12 cellular contexts compared by ENCODE assay signal in genomic region chr6:331622-332521, GRCh38. TPM values are rescaled to one million over a fixed set of nuclear protein-coding genes. Genes with fewer than 3 reads are reported as not detected.
A peak's percentile ranks its signal among the peaks of the same experiment; 100 is the strongest.
DNase-seq lines count a peak whose midpoint lies in the region; ATAC-seq and TF ChIP-seq lines count a peak whose summit lies in the region.
"Had no signal": no experiment of that assay in that cellular context is flagged by ENCODE, and none has a peak within 500 bp of the region (broad histone marks: within the 10 kb centered on the region; RNA-seq: fewer than 3 reads in every experiment).

No MANE protein-coding gene starts in this region.

- peaks cover 9 to 13% (median 11%) of the 10 kb centered on the region in 4 donors for H3K4me1 Mint-ChIP-seq in CD4-positive, alpha-beta memory T cell
- H3K4me1 Mint-ChIP-seq in nephron progenitor cell, result peaks cover 10% of the 10 kb centered on the region

- no peak overlapping the region for H3K27ac ChIP-seq in DOHH2 (ENCODE audit: low read depth, low read length)
- H3K27ac ChIP-seq in CD4-positive, alpha-beta memory T cell (ENCODE audit: low read depth, low read length), result no peak overlapping the region
- H3K27ac ChIP-seq: neutrophil, WERI-Rb-1 had no signal

- peaks cover 4 to 5% of the 10 kb centered on the region in 2 donors for H3K36me3 Mint-ChIP-seq in CD4-positive, alpha-beta memory T cell
- H3K36me3 Mint-ChIP-seq in nephron progenitor cell (ENCODE audit: low read depth), result no peaks in the 10 kb centered on the region

- DNase-seq in NB4 (ENCODE audit: low read depth) (peak; percentile 51), DMS 273 treated with DMSO at 0.1 percent for 48 hours (lab: John Stamatoyannopoulos, UW) (no peak), SKM-1 (lab: John Stamatoyannopoulos, UW; ENCODE audit: unreplicated experiment) (no peak), nephron progenitor cell (no peak)
- DNase-seq in CD4-positive, alpha-beta memory T cell, result no peak
- DNase-seq: NCI-H526, WERI-Rb-1 had no signal

- H3K4me3 ChIP-seq in DOHH2 (ENCODE audit: low read length), result peak overlapping the region; percentile 22; the same call in 1 of the 2 replicates
- no peak overlapping the region for H3K4me3 ChIP-seq in NB4 (ENCODE audit: low read depth, low read length)
- H3K4me3 ChIP-seq in CD4-positive, alpha-beta memory T cell (ENCODE audit: low read length in 2 of 2), result no peak overlapping the region

- H3K27me3 Mint-ChIP-seq in CD4-positive, alpha-beta memory T cell, result no peaks in the 10 kb centered on the region
- H3K27me3 Mint-ChIP-seq in nephron progenitor cell (ENCODE audit: low read depth, poor library complexity), result no peaks in the 10 kb centered on the region

- H3K9me2 ChIP-seq in DOHH2 (replicated peaks; ENCODE audit: control insufficient read depth, low read length), result no peaks in the 10 kb centered on the region

- H3K27ac Mint-ChIP-seq in CD4-positive, alpha-beta memory T cell, result no peak overlapping the region
- no peak overlapping the region for H3K27ac Mint-ChIP-seq in nephron progenitor cell

- H3K9me3 ChIP-seq in DOHH2 (ENCODE audit: control insufficient read depth, insufficient read depth, low read length), result no peaks in the 10 kb centered on the region
- H3K9me3 ChIP-seq in CD4-positive, alpha-beta memory T cell (ENCODE audit: control insufficient read depth in 1 of 2, low read length in 2 of 2), result no peaks in the 10 kb centered on the region
- H3K9me3 ChIP-seq: neutrophil had no signal

- no peak overlapping the region for H3K4me3 Mint-ChIP-seq in CD4-positive, alpha-beta memory T cell
- H3K4me3 Mint-ChIP-seq in nephron progenitor cell, result no peak overlapping the region

- TF ChIP-seq POLR2A in NB4 (IDR thresholded peaks at IDR 0.05; ENCODE audit: extremely low read depth, insufficient read length), result no peak

- no peaks in the 10 kb centered on the region for H4K20me1 ChIP-seq in DOHH2 (ENCODE audit: control insufficient read depth, insufficient read depth, low read depth, low read length)

- POLR2A ChIA-PET in CD4-positive, alpha-beta memory T cell (lab: Charles Lee; ENCODE audit: partially characterized antibody), result no interaction called here

- H3K4me1 ChIP-seq in DOHH2 (ENCODE audit: control insufficient read depth, low read length), result peaks cover 29% of the 10 kb centered on the region
- peaks cover 11% of the 10 kb centered on the region for H3K4me1 ChIP-seq in CD4-positive, alpha-beta memory T cell (ENCODE audit: insufficient read depth, low read length)

- no peaks in the 10 kb centered on the region for H3K79me2 ChIP-seq in DOHH2 (ENCODE audit: control insufficient read depth, low read length)

- H3K9me3 Mint-ChIP-seq in CD4-positive, alpha-beta memory T cell, result peaks cover 0 to 2% (median 0%) of the 10 kb centered on the region in 8 donors
- peaks cover 12% of the 10 kb centered on the region for H3K9me3 Mint-ChIP-seq in nephron progenitor cell

- TF ChIP-seq CTCF in DOHH2 (IDR thresholded peaks at IDR 0.05; ENCODE audit: low read depth, low read length, poor library complexity, severe bottlenecking) (no peak), NB4 (IDR thresholded peaks at IDR 0.05; ENCODE audit: low read depth, low read length) (no peak), nephron progenitor cell (IDR thresholded peaks at IDR 0.05) (no peak)

- intact Hi-C loops in CD4-positive, alpha-beta memory T cell (cut with micrococcal nuclease), result no loop called here

- no peaks in the 10 kb centered on the region for H3F3A ChIP-seq in DOHH2 (ENCODE audit: control insufficient read depth, insufficient read depth)

- ATAC-seq in GM19025 (IDR thresholded peaks at IDR 0.05; ENCODE audit: low read depth, unreplicated experiment) (peak; percentile 40), HG02798 (IDR thresholded peaks at IDR 0.05; ENCODE audit: poor library complexity, unreplicated experiment) (peak; percentile 40)

- CTCF ChIA-PET in CD4-positive, alpha-beta memory T cell (lab: Charles Lee; ENCODE audit: partially characterized antibody), result interaction anchor here (0.8 to 1.2 kb wide), 3 partner anchors 10 to 143 kb away, joined by 3 to 4 read pairs (median 4); no protein-coding TSS in a partner anchor

- no peaks in the 10 kb centered on the region for H3K36me3 ChIP-seq in DOHH2 (ENCODE audit: control insufficient read depth, low read length)
- H3K36me3 ChIP-seq in CD4-positive, alpha-beta memory T cell (ENCODE audit: insufficient read depth, low read length), result no peaks in the 10 kb centered on the region

- H3K4me2 ChIP-seq in DOHH2 (ENCODE audit: low read length), result peak overlapping the region; percentile 35

- H3K27me3 ChIP-seq in DOHH2 (ENCODE audit: control insufficient read depth, low read length), result 0 out of 2 replicates have a peak, but pooled peaks cover 5% of the 10 kb centered on the region
- H3K27me3 ChIP-seq in CD4-positive, alpha-beta memory T cell (ENCODE audit: insufficient read depth, low read length), result no peaks in the 10 kb centered on the region
- H3K27me3 ChIP-seq: neutrophil had no signal

RNA-seq across cellular contexts. Expression of gene DUSP22, which starts 39.6 kb away (rescaled TPM):
- total RNA-seq in CD4-positive, alpha-beta memory T cell, result 10 to 100 TPM; 43.4 to 49.4 TPM
- 10 to 100 TPM; 32.8 to 34.4 TPM for polyA plus RNA-seq in CD4-positive, alpha-beta memory T cell

RNA-seq across cellular contexts. Expression of gene IRF4, which starts 59.7 kb away (rescaled TPM):
- total RNA-seq in CD4-positive, alpha-beta memory T cell, result 1 to 10 TPM; 8.5 to 8.6 TPM
- polyA plus RNA-seq in CD4-positive, alpha-beta memory T cell, result 1 to 10 TPM; 2.7 to 5.7 TPM
- polyA plus RNA-seq: BJ had no signal
